1 cellular context compared by ENCODE assay signal in genomic region chr14:22978873-22979671, GRCh38.
TF ChIP-seq lines count a peak whose summit lies in the region.

No MANE protein-coding gene starts in this region.

TF ChIP-seq in HepG2, 621 proteins besides CTCF, POLR2A, EP300 and RAD21 (continued from another document and continues in another):
- TF ChIP-seq ZNF710 (CRISPR knock-in tag; IDR thresholded peaks at IDR 0.05; ENCODE audit: borderline replicate concordance): no peak
- no peak for TF ChIP-seq SOX13 (IDR thresholded peaks at IDR 0.05)
- TF ChIP-seq SOX13 (CRISPR knock-in tag; conservative IDR thresholded peaks at IDR 0.05 in 1 of 2, IDR thresholded peaks at IDR 0.05 in 1 of 2): no peak
- 0 out of 2 replicates have a peak, but pooled peaks have one; percentile 16 for TF ChIP-seq ZBTB33 (CRISPR knock-in tag; IDR thresholded peaks at IDR 0.05)
- TF ChIP-seq ZNF597 (CRISPR knock-in tag; IDR thresholded peaks at IDR 0.05): no peak
- TF ChIP-seq ZFP36 (IDR thresholded peaks at IDR 0.05; ENCODE audit: borderline replicate concordance, low read depth, low read length, partially characterized antibody): no peak
- TF ChIP-seq ATF7-NPFF (CRISPR knock-in tag; IDR thresholded peaks at IDR 0.05; ENCODE audit: low read depth): no peak
- peak; percentile 94; the same call in 1 of the 2 replicates for TF ChIP-seq ATAD3A (CRISPR knock-in tag; IDR thresholded peaks at IDR 0.05)
- TF ChIP-seq FIP1L1 (IDR thresholded peaks at IDR 0.05; ENCODE audit: borderline replicate concordance, insufficient read depth, low read depth, low read length): no peak
- TF ChIP-seq ELK4 (CRISPR knock-in tag; IDR thresholded peaks at IDR 0.05; ENCODE audit: borderline replicate concordance): no peak
- no peak for TF ChIP-seq PLSCR1 (CRISPR knock-in tag; IDR thresholded peaks at IDR 0.05; ENCODE audit: borderline replicate concordance)
- TF ChIP-seq U2AF2 (IDR thresholded peaks at IDR 0.05; ENCODE audit: low read depth, low read length): no peak
- TF ChIP-seq SP4 (CRISPR knock-in tag; IDR thresholded peaks at IDR 0.05): no peak
- no peak for TF ChIP-seq FOXC1 (CRISPR knock-in tag; IDR thresholded peaks at IDR 0.05; ENCODE audit: borderline replicate concordance)
- TF ChIP-seq PHF21A (CRISPR knock-in tag; IDR thresholded peaks at IDR 0.05): no peak
- TF ChIP-seq RAD51 (IDR thresholded peaks at IDR 0.05; ENCODE audit: borderline replicate concordance): no peak
- no peak for TF ChIP-seq ZNF775 (CRISPR knock-in tag; IDR thresholded peaks at IDR 0.05; ENCODE audit: borderline replicate concordance)
- TF ChIP-seq FOXO4 (CRISPR knock-in tag; conservative IDR thresholded peaks at IDR 0.05): no peak
- TF ChIP-seq IRF9 (CRISPR knock-in tag; IDR thresholded peaks at IDR 0.05; ENCODE audit: borderline replicate concordance): peak; percentile 52
- TF ChIP-seq FOXP1 (IDR thresholded peaks at IDR 0.05): no peak
- TF ChIP-seq FOXP1 (CRISPR knock-in tag; IDR thresholded peaks at IDR 0.05): no peak; the same call in 1 of the 2 replicates
- TF ChIP-seq PRPF4 (IDR thresholded peaks at IDR 0.05; ENCODE audit: low read depth, low read length, poor library complexity, severe bottlenecking): no peak
- peak; percentile 46 for TF ChIP-seq RBM39 (IDR thresholded peaks at IDR 0.05; ENCODE audit: low read depth, low read length, poor library complexity, severe bottlenecking)
- TF ChIP-seq ZNF552 (CRISPR knock-in tag; IDR thresholded peaks at IDR 0.05; ENCODE audit: borderline replicate concordance): peak; percentile 58; the same call in 1 of the 2 replicates
- TF ChIP-seq DRAP1 (CRISPR knock-in tag; IDR thresholded peaks at IDR 0.05): no peak
- no peak; the same call in 1 of the 2 replicates for TF ChIP-seq HIC2 (CRISPR knock-in tag; IDR thresholded peaks at IDR 0.05; ENCODE audit: low read depth)
- no peak for TF ChIP-seq HOXA9 (CRISPR knock-in tag; IDR thresholded peaks at IDR 0.05; ENCODE audit: borderline replicate concordance)
- TF ChIP-seq NFYB (CRISPR knock-in tag; IDR thresholded peaks at IDR 0.05): no peak
- no peak for TF ChIP-seq ZSCAN30 (CRISPR knock-in tag; IDR thresholded peaks at IDR 0.05)
- no peak for TF ChIP-seq KMT2B (CRISPR knock-in tag; IDR thresholded peaks at IDR 0.05)
- no peak for TF ChIP-seq ZNF577 (CRISPR knock-in tag; IDR thresholded peaks at IDR 0.05; ENCODE audit: borderline replicate concordance, low read depth)
- TF ChIP-seq ZSCAN25 (CRISPR knock-in tag; IDR thresholded peaks at IDR 0.05): no peak
- TF ChIP-seq HNF1B (CRISPR knock-in tag; IDR thresholded peaks at IDR 0.05): no peak
- no peak for TF ChIP-seq JDP2 (CRISPR knock-in tag; IDR thresholded peaks at IDR 0.05; ENCODE audit: borderline replicate concordance)
- no peak for TF ChIP-seq ZBTB14 (CRISPR knock-in tag; IDR thresholded peaks at IDR 0.05)
- no peak for TF ChIP-seq ZNF576 (CRISPR knock-in tag; IDR thresholded peaks at IDR 0.05)
- TF ChIP-seq ZNF18 (CRISPR knock-in tag; IDR thresholded peaks at IDR 0.05; ENCODE audit: insufficient replicate concordance): no peak
- TF ChIP-seq EZH2 (conservative IDR thresholded peaks at IDR 0.05; ENCODE audit: low read depth, low read length): no peak
- no peak for TF ChIP-seq ZNF605 (CRISPR knock-in tag; IDR thresholded peaks at IDR 0.05)
- TF ChIP-seq ZNF260 (CRISPR knock-in tag; IDR thresholded peaks at IDR 0.05; ENCODE audit: borderline replicate concordance, low read depth): no peak
- peak; percentile 75 for TF ChIP-seq ZNF792 (CRISPR knock-in tag; IDR thresholded peaks at IDR 0.05)
- TF ChIP-seq CBFB (CRISPR knock-in tag; IDR thresholded peaks at IDR 0.05): peak; percentile 55; the same call in 1 of the 2 replicates
- TF ChIP-seq PITX1 (CRISPR knock-in tag; IDR thresholded peaks at IDR 0.05): peak; percentile 75
- TF ChIP-seq TBX3 (IDR thresholded peaks at IDR 0.05; ENCODE audit: borderline replicate concordance): no peak
- no peak for TF ChIP-seq FLYWCH1 (CRISPR knock-in tag; IDR thresholded peaks at IDR 0.05)
- TF ChIP-seq FOSL2 (CRISPR knock-in tag; IDR thresholded peaks at IDR 0.05): 0 out of 2 replicates have a peak, but pooled peaks have one; percentile 0
- TF ChIP-seq ATF1 (CRISPR knock-in tag; IDR thresholded peaks at IDR 0.05): no peak
- TF ChIP-seq TRIM24 (CRISPR knock-in tag; IDR thresholded peaks at IDR 0.05): no peak
- peak; percentile 51; the same call in 1 of the 2 replicates for TF ChIP-seq GABPB1 (CRISPR knock-in tag; IDR thresholded peaks at IDR 0.05)
- TF ChIP-seq CCDC6 (CRISPR knock-in tag; IDR thresholded peaks at IDR 0.05): no peak
- TF ChIP-seq POLR2G (IDR thresholded peaks at IDR 0.05; ENCODE audit: low read depth, low read length): peak; percentile 35; the same call in 1 of the 2 replicates
- TF ChIP-seq HOXD1 (CRISPR knock-in tag; IDR thresholded peaks at IDR 0.05): no peak
